Comparison of ENCODE assay signal across 16 cellular contexts in the genomic region with DNA sequence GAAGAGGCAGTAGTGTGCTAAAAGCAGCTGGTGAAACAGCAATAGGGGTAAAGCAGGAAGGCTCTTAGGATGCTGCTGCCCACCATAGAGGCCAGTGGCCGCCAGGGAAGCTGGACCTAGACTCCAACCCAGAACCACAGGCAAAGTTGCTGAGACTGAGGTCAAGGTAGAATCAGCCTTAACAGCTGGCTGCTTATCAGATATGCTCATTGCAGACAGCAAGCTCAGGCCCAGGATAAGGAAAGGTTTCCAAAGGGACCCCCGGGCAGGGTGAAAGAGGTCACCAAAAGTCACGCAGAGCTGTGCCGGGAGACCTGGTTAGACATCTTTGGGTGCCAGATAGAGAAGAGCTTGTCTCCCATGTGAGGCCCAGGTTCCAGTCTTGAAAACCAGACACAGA. TPM values are rescaled to one million over a fixed set of nuclear protein-coding genes. Genes with fewer than 3 reads are reported as not detected.
DNase-seq lines count a peak whose midpoint lies in the region; ATAC-seq and TF ChIP-seq lines count a peak whose summit lies in the region.
"Had no signal": no experiment of that assay in that cellular context is flagged by ENCODE, and none has a peak within 500 bp of the region (broad histone marks: within the 10 kb centered on the region; RNA-seq: fewer than 3 reads in every experiment).

No MANE protein-coding gene starts in this region.

- H3K9me3 Mint-ChIP-seq in dendritic cell treated with granulocyte-macrophage colony-stimulating factor and Interleukin-4, amounts not matched to agents 40 ng/mL and 50 ng/mL, for 4 days = no peaks in the 10 kb centered on the region
- H3K9me3 Mint-ChIP-seq in stimulated activated effector memory CD8-positive, alpha-beta T cell treated with anti-CD3 and anti-CD28 coated beads, Interleukin-12 subunit alpha, Interleukin-12 subunit beta, amount 100 ng/mL, for 72 hours = no peaks in the 10 kb centered on the region
- H3K9me3 Mint-ChIP-seq in type B pancreatic cell = no peaks in the 10 kb centered on the region
- no peaks in the 10 kb centered on the region for H3K9me3 Mint-ChIP-seq in activated naive CD4-positive, alpha-beta T cell treated with anti-CD3 and anti-CD28 coated beads, Interleukin-2, amount 50 U/mL, for 72 hours
- H3K9me3 Mint-ChIP-seq: CD4-positive, alpha-beta memory T cell had no signal

- DNase-seq in HL-60 (ENCODE audit: low read depth in 1 of 2, low spot score in 1 of 2) = no peak
- no peak for DNase-seq in stimulated activated effector memory CD8-positive, alpha-beta T cell treated with anti-CD3 and anti-CD28 coated beads, Interleukin-12 subunit alpha, Interleukin-12 subunit beta, amount 100 ng/mL, for 72 hours (ENCODE audit: low spot score in 2 of 2)
- no peak for DNase-seq in type B pancreatic cell (ENCODE audit: extremely low spot score, unreplicated experiment)
- DNase-seq in activated naive CD4-positive, alpha-beta T cell treated with anti-CD3 and anti-CD28 coated beads, Interleukin-2, amount 50 U/mL, for 72 hours (ENCODE audit: low spot score in 2 of 2) = no peak
- DNase-seq in NOMO-1 (lab: John Stamatoyannopoulos, UW; ENCODE audit: unreplicated experiment in 2 of 2) = no peak
- DNase-seq in DMS 273 (lab: John Stamatoyannopoulos, UW; ENCODE audit: unreplicated experiment) = no peak
- DNase-seq in NCI-H226 = no peak
- DNase-seq: ACHN; C1 segment of cervical spinal cord; CD4-positive, alpha-beta memory T cell; DMS153; DMS79 treated with DMSO at 0.1 percent for 48 hours; EL had no signal

- TF ChIP-seq CTCF in HL-60 (IDR thresholded peaks at IDR 0.05; ENCODE audit: insufficient read depth, low read length) (no peak), type B pancreatic cell (conservative IDR thresholded peaks at IDR 0.05) (no peak)

- peak overlapping the region; percentile 83 for H3K27ac Mint-ChIP-seq in dendritic cell treated with granulocyte-macrophage colony-stimulating factor and Interleukin-4, amounts not matched to agents 40 ng/mL and 50 ng/mL, for 4 days
- peak overlapping the region; percentile 74 for H3K27ac Mint-ChIP-seq in stimulated activated effector memory CD8-positive, alpha-beta T cell treated with anti-CD3 and anti-CD28 coated beads, Interleukin-12 subunit alpha, Interleukin-12 subunit beta, amount 100 ng/mL, for 72 hours
- H3K27ac Mint-ChIP-seq in type B pancreatic cell = peak overlapping the region; percentile 11
- no peak overlapping the region for H3K27ac Mint-ChIP-seq in activated naive CD4-positive, alpha-beta T cell treated with anti-CD3 and anti-CD28 coated beads, Interleukin-2, amount 50 U/mL, for 72 hours
- H3K27ac Mint-ChIP-seq: CD4-positive, alpha-beta memory T cell had no signal

- intact Hi-C loops in dendritic cell treated with granulocyte-macrophage colony-stimulating factor and Interleukin-4, amounts not matched to agents 40 ng/mL and 50 ng/mL, for 4 days (cut with micrococcal nuclease) = loop anchor here (5.0 kb wide), 1 partner anchor 62 kb away; a partner anchor contains a TSS

- H3K4me3 ChIP-seq in HL-60 (replicated peaks; ENCODE audit: insufficient read depth, low read length) = no peak overlapping the region
- H3K4me3 ChIP-seq: HAP-1 had no signal

- H3K27ac ChIP-seq in HL-60 (replicated peaks) = peak overlapping the region; percentile 73

- no peaks in the 10 kb centered on the region for H3K27me3 ChIP-seq in HL-60 (ENCODE audit: insufficient read depth, poor library complexity, severe bottlenecking)

- peaks cover 67% of the 10 kb centered on the region for H3K4me1 Mint-ChIP-seq in dendritic cell treated with granulocyte-macrophage colony-stimulating factor and Interleukin-4, amounts not matched to agents 40 ng/mL and 50 ng/mL, for 4 days (ENCODE audit: low read depth)
- H3K4me1 Mint-ChIP-seq in stimulated activated effector memory CD8-positive, alpha-beta T cell treated with anti-CD3 and anti-CD28 coated beads, Interleukin-12 subunit alpha, Interleukin-12 subunit beta, amount 100 ng/mL, for 72 hours = peaks cover 16% of the 10 kb centered on the region
- H3K4me1 Mint-ChIP-seq in type B pancreatic cell (ENCODE audit: unreplicated experiment) = no peaks in the 10 kb centered on the region

- H3K36me3 Mint-ChIP-seq in dendritic cell treated with granulocyte-macrophage colony-stimulating factor and Interleukin-4, amounts not matched to agents 40 ng/mL and 50 ng/mL, for 4 days (ENCODE audit: low read depth) = peaks cover 63% of the 10 kb centered on the region
- peaks cover 34% of the 10 kb centered on the region for H3K36me3 Mint-ChIP-seq in stimulated activated effector memory CD8-positive, alpha-beta T cell treated with anti-CD3 and anti-CD28 coated beads, Interleukin-12 subunit alpha, Interleukin-12 subunit beta, amount 100 ng/mL, for 72 hours
- peaks cover 3% of the 10 kb centered on the region for H3K36me3 Mint-ChIP-seq in type B pancreatic cell
- H3K36me3 Mint-ChIP-seq in activated naive CD4-positive, alpha-beta T cell treated with anti-CD3 and anti-CD28 coated beads, Interleukin-2, amount 50 U/mL, for 72 hours = no peaks in the 10 kb centered on the region

- no peak for ATAC-seq in stimulated activated effector memory CD8-positive, alpha-beta T cell treated with anti-CD3 and anti-CD28 coated beads, Interleukin-12 subunit alpha, Interleukin-12 subunit beta, amount 100 ng/mL, for 72 hours
- no peak for ATAC-seq in activated naive CD4-positive, alpha-beta T cell treated with anti-CD3 and anti-CD28 coated beads, Interleukin-2, amount 50 U/mL, for 72 hours
- ATAC-seq: HepG2 had no signal

- peaks cover 3% of the 10 kb centered on the region for H3K27me3 Mint-ChIP-seq in dendritic cell treated with granulocyte-macrophage colony-stimulating factor and Interleukin-4, amounts not matched to agents 40 ng/mL and 50 ng/mL, for 4 days
- H3K27me3 Mint-ChIP-seq in type B pancreatic cell = no peaks in the 10 kb centered on the region
- H3K27me3 Mint-ChIP-seq: CD4-positive, alpha-beta memory T cell had no signal

- H3K4me3 Mint-ChIP-seq in dendritic cell treated with granulocyte-macrophage colony-stimulating factor and Interleukin-4, amounts not matched to agents 40 ng/mL and 50 ng/mL, for 4 days = peak overlapping the region; percentile 37
- no peak overlapping the region for H3K4me3 Mint-ChIP-seq in stimulated activated effector memory CD8-positive, alpha-beta T cell treated with anti-CD3 and anti-CD28 coated beads, Interleukin-12 subunit alpha, Interleukin-12 subunit beta, amount 100 ng/mL, for 72 hours
- no peak overlapping the region for H3K4me3 Mint-ChIP-seq in type B pancreatic cell
- H3K4me3 Mint-ChIP-seq: CD4-positive, alpha-beta memory T cell had no signal

RNA-seq across cellular contexts. Expression of a gene that starts 42.9 kb away (rescaled TPM):
- 20.1 and 27.9 TPM in 2 replicates for total RNA-seq in type B pancreatic cell (ENCODE audit: low replicate concordance)
- 10 to 100 TPM; 20.9 to 34.2 TPM for total RNA-seq in activated naive CD4-positive, alpha-beta T cell treated with anti-CD3 and anti-CD28 coated beads, Interleukin-2, amount 50 U/mL, for 72 hours

Comparison
In these comparisons a context has a peak if more than half of its experiments do, and no peak if none do; other contexts are left out.
1. H3K27ac Mint-ChIP-seq: peak in dendritic cell treated with granulocyte-macrophage colony-stimulating factor and Interleukin-4, amounts not matched to agents 40 ng/mL and 50 ng/mL, for 4 days (single experiment), stimulated activated effector memory CD8-positive, alpha-beta T cell treated with anti-CD3 and anti-CD28 coated beads, Interleukin-12 subunit alpha, Interleukin-12 subunit beta, amount 100 ng/mL, for 72 hours (single experiment) and type B pancreatic cell (single experiment); none in activated naive CD4-positive, alpha-beta T cell treated with anti-CD3 and anti-CD28 coated beads, Interleukin-2, amount 50 U/mL, for 72 hours (0 of 2).